Comparison of ENCODE assay signal across 9 cellular contexts in the genomic region with DNA sequence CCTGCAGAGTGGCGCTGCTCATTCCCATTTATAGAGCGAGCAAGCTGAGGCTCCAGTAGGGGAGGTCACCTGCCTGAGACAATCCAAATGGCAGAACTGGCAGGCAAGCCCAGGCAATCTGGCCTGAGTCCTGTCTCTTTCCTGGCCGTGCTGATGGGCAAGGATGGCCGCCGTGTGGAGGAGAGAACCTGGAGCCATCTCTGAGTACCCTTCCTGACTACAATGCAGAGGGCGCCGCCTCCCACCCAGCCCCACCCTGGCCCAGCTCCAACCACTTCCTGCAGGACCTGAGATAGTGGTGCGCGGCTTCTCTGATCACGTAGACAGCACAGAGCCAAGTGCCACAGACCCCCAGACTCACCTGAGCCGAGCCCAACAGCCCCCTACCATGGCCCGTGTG. TPM values are rescaled to one million over a fixed set of nuclear protein-coding genes. Genes with fewer than 3 reads are reported as not detected.
DNase-seq lines count a peak whose midpoint lies in the region; ATAC-seq, FAIRE-seq and TF ChIP-seq lines count a peak whose summit lies in the region.
"Had no signal": no experiment of that assay in that cellular context is flagged by ENCODE, and none has a peak within 500 bp of the region (broad histone marks: within the 10 kb centered on the region; RNA-seq: fewer than 3 reads in every experiment).

No MANE protein-coding gene starts in this region.

- WGBS in mesenchymal stem cell = 91% methylated on average over 8 of the region's 12 CpGs
- 36 to 40% methylated on average over 3 to 10 of the region's 12 CpGs for WGBS in upper lobe of left lung, 2 donors

- no peak overlapping the region for H3K4me2 ChIP-seq in mesenchymal stem cell (ENCODE audit: low read length, poor library complexity, severe bottlenecking)
- H3K4me2 ChIP-seq in osteoblast (ENCODE audit: insufficient read depth, low read length) = no peak overlapping the region

- ATAC-seq in Right ventricle myocardium superior (ENCODE audit: poor library complexity) (no peak), upper lobe of left lung (ENCODE audit: low FRiP score in 2 of 2) (no peak), GM19452 (IDR thresholded peaks at IDR 0.05; ENCODE audit: unreplicated experiment) (no peak)

- no peaks in the 10 kb centered on the region for H3K79me2 ChIP-seq in osteoblast (ENCODE audit: insufficient read depth, low read length)

- no peak overlapping the region for H3K14ac ChIP-seq in mesenchymal stem cell (ENCODE audit: low read length in 2 of 2)

- H2BK15ac ChIP-seq in mesenchymal stem cell (ENCODE audit: low read depth, poor library complexity, severe bottlenecking) = no peak overlapping the region

- FAIRE-seq in GM12891 (lab: Jason Lieb, UNC) = no peak

- no peaks in the 10 kb centered on the region for H3K79me1 ChIP-seq in mesenchymal stem cell (replicated peaks; ENCODE audit: low read length, poor library complexity, severe bottlenecking)

- DNase-seq in left ventricle myocardium inferior = peak; percentile 50
- no peak for DNase-seq in Right ventricle myocardium superior
- DNase-seq in activated effector memory CD4-positive, alpha-beta T cell treated with anti-CD3 and anti-CD28 coated beads, Interleukin-2, amount 50 U/mL, for 16 hours = peak; percentile 71
- DNase-seq in mesenchymal stem cell = no peak
- peak in 1 of 2 donors; percentile 23 for DNase-seq in upper lobe of left lung
- DNase-seq in osteoblast (ENCODE audit: insufficient read length, low spot score, missing footprints) = no peak
- DNase-seq in GM12891 (ENCODE audit: insufficient read length, low spot score) = no peak
- DNase-seq: MV-4-11 had no signal

- H2AFZ ChIP-seq in mesenchymal stem cell (ENCODE audit: low read depth, low read length) = no peak overlapping the region
- H2AFZ ChIP-seq in osteoblast (ENCODE audit: low read length) = no peak overlapping the region

- intact Hi-C loops in left ventricle myocardium inferior (cut with micrococcal nuclease) (loop anchor here (10.0 kb wide), 1 partner anchor 64 kb away; a partner anchor contains a TSS), Right ventricle myocardium superior (cut with DNase I) (loop anchor here (10.0 kb wide), 1 partner anchor 64 kb away; a partner anchor contains a TSS)

- H4K20me1 ChIP-seq in osteoblast (ENCODE audit: insufficient read depth, low read length) = peaks cover 3% of the 10 kb centered on the region

- no peak overlapping the region for H3K9ac ChIP-seq in mesenchymal stem cell (ENCODE audit: low read length)

- peaks cover 70% of the 10 kb centered on the region for H3K4me1 ChIP-seq in left ventricle myocardium inferior
- H3K4me1 ChIP-seq in mesenchymal stem cell (ENCODE audit: control insufficient read depth, insufficient read depth, low read depth, low read length) = peaks cover 9% of the 10 kb centered on the region
- H3K4me1 ChIP-seq in upper lobe of left lung = peaks cover 43 to 52% (median 50%) of the 10 kb centered on the region in 4 donors
- peaks cover 9% of the 10 kb centered on the region for H3K4me1 ChIP-seq in osteoblast (ENCODE audit: insufficient read depth, low read length)

- H3K27me3 ChIP-seq in left ventricle myocardium inferior (ENCODE audit: low read depth) (no peaks in the 10 kb centered on the region), mesenchymal stem cell (ENCODE audit: control insufficient read depth in 1 of 2, insufficient read depth in 1 of 2, low read length in 2 of 2) (no peaks in the 10 kb centered on the region), upper lobe of left lung (no peaks in the 10 kb centered on the region), osteoblast (ENCODE audit: insufficient read depth, low read length) (no peaks in the 10 kb centered on the region)

- H2AK5ac ChIP-seq in mesenchymal stem cell (ENCODE audit: low read length, severe bottlenecking) = no peak overlapping the region

- H4K91ac ChIP-seq in mesenchymal stem cell (ENCODE audit: low read length) = peak overlapping the region; percentile 8

- no peak overlapping the region for H3K4ac ChIP-seq in mesenchymal stem cell (ENCODE audit: low read depth in 1 of 2, low read length in 2 of 2)

- H2BK5ac ChIP-seq in mesenchymal stem cell (ENCODE audit: low read depth, low read length, poor library complexity, severe bottlenecking) = no peak overlapping the region

- peaks cover 26% of the 10 kb centered on the region for H3K36me3 ChIP-seq in left ventricle myocardium inferior
- peaks cover 22 to 25% of the 10 kb centered on the region in 2 experiments for H3K36me3 ChIP-seq in mesenchymal stem cell (ENCODE audit: control insufficient read depth in 1 of 2, insufficient read depth in 2 of 2, low read depth in 1 of 2, low read length in 2 of 2)
- H3K36me3 ChIP-seq in upper lobe of left lung = peaks cover 11 to 26% (median 21%) of the 10 kb centered on the region in 4 donors
- peaks cover 21% of the 10 kb centered on the region for H3K36me3 ChIP-seq in osteoblast (ENCODE audit: insufficient read depth, low read length)

- no peak overlapping the region for H4K8ac ChIP-seq in mesenchymal stem cell (ENCODE audit: low read length)

- TF ChIP-seq CTCF in left ventricle myocardium inferior (IDR thresholded peaks at IDR 0.05; ENCODE audit: borderline replicate concordance) (no peak), upper lobe of left lung (IDR thresholded peaks at IDR 0.05) (no peak), osteoblast (IDR thresholded peaks at IDR 0.05; ENCODE audit: extremely low read depth, low read depth, low read length) (no peak)

- H3K4me3 ChIP-seq in left ventricle myocardium inferior (peak overlapping the region; percentile 42), mesenchymal stem cell (ENCODE audit: insufficient read depth in 1 of 2, low read depth in 1 of 2, low read length in 2 of 2) (no peak overlapping the region), upper lobe of left lung (no peak overlapping the region), osteoblast (ENCODE audit: insufficient read depth, low read length) (no peak overlapping the region)

- no peak overlapping the region for H3K23ac ChIP-seq in mesenchymal stem cell (ENCODE audit: low read length in 2 of 2)

- H3K27ac ChIP-seq in left ventricle myocardium inferior (replicated peaks) (peak overlapping the region; percentile 86), mesenchymal stem cell (ENCODE audit: low read length, poor library complexity, severe bottlenecking) (no peak overlapping the region), upper lobe of left lung (peak overlapping the region; percentile 75 to 90 (median 79)), osteoblast (ENCODE audit: low read depth, low read length) (no peak overlapping the region)

- TF ChIP-seq POLR2A in upper lobe of left lung (IDR thresholded peaks at IDR 0.05) = no peak
- no peak for TF ChIP-seq POLR2A in GM12891 (IDR thresholded peaks at IDR 0.05; ENCODE audit: low read depth, low read length)

- H2BK120ac ChIP-seq in mesenchymal stem cell (ENCODE audit: low read depth, low read length) = no peak overlapping the region

- H3K9me3 ChIP-seq in left ventricle myocardium inferior (replicated peaks) (no peaks in the 10 kb centered on the region), mesenchymal stem cell (ENCODE audit: control insufficient read depth, low read length) (no peaks in the 10 kb centered on the region), upper lobe of left lung (no peaks in the 10 kb centered on the region), osteoblast (ENCODE audit: low read depth, low read length) (no peaks in the 10 kb centered on the region)

- no peak overlapping the region for H2BK12ac ChIP-seq in mesenchymal stem cell (ENCODE audit: low read length in 2 of 2)

- no peak overlapping the region for H3K18ac ChIP-seq in mesenchymal stem cell (ENCODE audit: low read depth in 1 of 2, low read length in 2 of 2)

- TF ChIP-seq EP300 in upper lobe of left lung (IDR thresholded peaks at IDR 0.05) = no peak

TF ChIP-seq in GM12891, 5 proteins besides CTCF, POLR2A, EP300 and RAD21:
- TF ChIP-seq POU2F2 (IDR thresholded peaks at IDR 0.05; ENCODE audit: low read depth, low read length) (no peak), POLR2AphosphoS5 (IDR thresholded peaks at IDR 0.05; ENCODE audit: low read depth, low read length) (no peak), SPI1 (IDR thresholded peaks at IDR 0.05; ENCODE audit: low read depth, low read length) (no peak), TAF1 (IDR thresholded peaks at IDR 0.05; ENCODE audit: low read depth, low read length) (no peak), PAX5 (IDR thresholded peaks at IDR 0.05; ENCODE audit: insufficient read depth, low read length, severe bottlenecking) (no peak)

RNA-seq across cellular contexts. Expression of a gene that starts 7.0 kb away (rescaled TPM):
- 0.66 TPM for total RNA-seq in left ventricle myocardium inferior
- total RNA-seq in Right ventricle myocardium superior = 0.32 TPM
- not detected for polyA plus RNA-seq in mesenchymal stem cell (2013, experiment 1 of 2)
- 0.01 TPM for polyA plus RNA-seq in mesenchymal stem cell (2013, experiment 2 of 2)
- total RNA-seq in upper lobe of left lung = 1 to 10 TPM in 1 of 6 donors, under 1 TPM in 1, not detected in 4; 0.29 to 1.1 TPM
- not detected in 2 replicates for total RNA-seq in osteoblast
- polyA plus RNA-seq in GM12891 (2012; ENCODE audit: low read depth, missing spikeins) = 1.8 TPM

RNA-seq across cellular contexts. Expression of a gene that starts 20.5 kb away (rescaled TPM):
- total RNA-seq in left ventricle myocardium inferior = 180 TPM
- 160 TPM for total RNA-seq in Right ventricle myocardium superior
- 64.5 TPM for polyA plus RNA-seq in mesenchymal stem cell (2013, experiment 1 of 2)
- polyA plus RNA-seq in mesenchymal stem cell (2013, experiment 2 of 2) = 61.9 TPM
- total RNA-seq in upper lobe of left lung = 10 to 100 TPM; 53.2 to 97.3 (median 74.0) TPM
- 35.4 and 39.1 TPM in 2 replicates for total RNA-seq in osteoblast
- polyA plus RNA-seq in GM12891 (2012; ENCODE audit: low read depth, missing spikeins) = 61.9 TPM

RNA-seq across cellular contexts. Expression of a gene that starts 20.5 kb away (rescaled TPM):
- total RNA-seq in left ventricle myocardium inferior (115 TPM), Right ventricle myocardium superior (131 TPM), upper lobe of left lung (10 to 100 TPM; 31.9 to 83.5 (median 66.6) TPM), osteoblast (115 and 138 TPM in 2 replicates)
- 91.9 TPM for polyA plus RNA-seq in mesenchymal stem cell (2013, experiment 1 of 2)
- 91.8 TPM for polyA plus RNA-seq in mesenchymal stem cell (2013, experiment 2 of 2)
- polyA plus RNA-seq in GM12891 (2012; ENCODE audit: low read depth, missing spikeins) = 45.3 TPM

RNA-seq across cellular contexts. Expression of a gene that starts 27.1 kb away (rescaled TPM):
- total RNA-seq in left ventricle myocardium inferior (9.2 TPM), Right ventricle myocardium superior (8.4 TPM), upper lobe of left lung (10 to 100 TPM; 18.7 to 68.1 (median 47.8) TPM), osteoblast (23.9 and 28.2 TPM in 2 replicates)
- polyA plus RNA-seq in mesenchymal stem cell (2013, experiment 1 of 2) = 11.3 TPM
- 10.9 TPM for polyA plus RNA-seq in mesenchymal stem cell (2013, experiment 2 of 2)
- polyA plus RNA-seq in GM12891 (2012; ENCODE audit: low read depth, missing spikeins) = 19.3 TPM

RNA-seq across cellular contexts. Expression of a gene that starts 60.0 kb away (rescaled TPM):
- total RNA-seq in left ventricle myocardium inferior (61.6 TPM), Right ventricle myocardium superior (61.0 TPM), upper lobe of left lung (10 to 100 TPM; 23.0 to 63.6 (median 46.8) TPM), osteoblast (54.2 and 58.3 TPM in 2 replicates)
- 29.2 TPM for polyA plus RNA-seq in mesenchymal stem cell (2013, experiment 1 of 2)
- polyA plus RNA-seq in mesenchymal stem cell (2013, experiment 2 of 2) = 30.0 TPM
- polyA plus RNA-seq in GM12891 (2012; ENCODE audit: low read depth, missing spikeins) = 26.5 TPM

Comparison
In these comparisons a context has a peak if more than half of its experiments do, and no peak if none do; other contexts are left out.
1. DNase-seq: peak in left ventricle myocardium inferior (single experiment) and activated effector memory CD4-positive, alpha-beta T cell treated with anti-CD3 and anti-CD28 coated beads, Interleukin-2, amount 50 U/mL, for 16 hours (single experiment); none in Right ventricle myocardium superior (single experiment), mesenchymal stem cell (single experiment), osteoblast (single experiment) and GM12891 (single experiment).
2. H3K27ac ChIP-seq: peak in left ventricle myocardium inferior (single experiment) and upper lobe of left lung (4 of 4); none in mesenchymal stem cell (single experiment) and osteoblast (single experiment).